In the genomic region with DNA sequence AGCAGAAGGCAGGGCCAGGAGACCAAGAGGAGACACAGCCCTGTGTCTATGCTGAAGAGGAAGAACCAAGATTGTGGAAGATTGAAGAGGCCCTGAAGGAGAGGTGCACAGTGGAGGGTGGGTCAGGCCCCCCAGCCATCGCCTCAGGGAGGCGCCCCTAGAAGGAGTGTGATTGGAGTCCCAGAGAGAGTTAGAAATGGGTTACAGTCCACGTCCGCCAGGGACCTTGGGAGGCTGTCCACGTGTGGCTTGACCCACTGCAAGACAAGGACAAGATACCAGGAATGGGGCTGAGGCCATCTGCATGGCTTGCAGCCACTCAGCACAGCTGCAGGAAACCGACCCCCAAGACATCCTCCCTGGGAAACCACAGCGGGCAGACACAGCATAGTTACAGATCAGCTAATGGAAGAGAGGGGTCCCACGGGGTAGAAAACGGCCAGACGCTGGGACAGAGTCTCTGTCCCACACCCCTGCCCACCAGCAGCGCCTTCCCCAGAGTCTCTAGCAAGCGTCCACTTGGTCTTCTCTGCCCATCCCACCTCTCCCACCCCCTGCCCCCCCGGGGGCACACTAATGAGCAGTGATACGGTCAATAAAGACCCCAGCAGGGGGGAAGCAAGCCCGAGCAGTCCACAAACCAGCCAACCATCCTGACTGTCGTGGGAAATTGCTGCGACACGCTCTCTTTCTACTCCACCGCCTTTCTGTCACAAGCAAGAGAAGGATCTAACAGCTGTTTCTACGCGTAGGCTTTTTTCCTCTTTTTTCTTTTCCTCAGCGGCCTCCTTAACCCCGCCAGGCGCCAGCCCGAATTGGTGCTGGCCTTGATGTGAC, we compare ENCODE assay signal across 17 cellular contexts.
A peak's percentile ranks its signal among the peaks of the same experiment; 100 is the strongest.
DNase-seq lines count a peak whose midpoint lies in the region; ATAC-seq and TF ChIP-seq lines count a peak whose summit lies in the region.
"Had no signal": no experiment of that assay in that cellular context is flagged by ENCODE, and none has a peak within 500 bp of the region (broad histone marks: within the 10 kb centered on the region; RNA-seq: fewer than 3 reads in every experiment).

No MANE protein-coding gene starts in this region.

- peak overlapping the region in 7 of 10 experiments; percentile 28 to 47 (median 37); a peak in 11 of 20 replicates for H3K4me3 ChIP-seq in BLaER1 treated with 17β-estradiol and CSF1 and Interleukin-3, amounts not matched to agents 10 nM and 100 nM
- H3K4me3 ChIP-seq in suprapubic skin = no peak overlapping the region
- no peak overlapping the region for H3K4me3 ChIP-seq in endodermal cell (ENCODE audit: low read length)

- peaks cover 0 to 5% (median 0%) of the 10 kb centered on the region in 11 experiments; a peak in 1 of 22 replicates for H4K20me1 ChIP-seq in BLaER1 treated with 17β-estradiol and CSF1 and Interleukin-3, amounts not matched to agents 10 nM and 100 nM

- no peak overlapping the region for H3K27ac Mint-ChIP-seq in endodermal cell
- H3K27ac Mint-ChIP-seq: B cell had no signal

- H3K4me2 ChIP-seq in BLaER1 treated with 17β-estradiol and CSF1 and Interleukin-3, amounts not matched to agents 10 nM and 100 nM = peak overlapping the region; percentile 67 to 96 (median 90)

- no peak for TF ChIP-seq EP300 in suprapubic skin (IDR thresholded peaks at IDR 0.05)

- H3K4me1 ChIP-seq in BLaER1 treated with 17β-estradiol and CSF1 and Interleukin-3, amounts not matched to agents 10 nM and 100 nM = peaks cover 22 to 84% (median 77%) of the 10 kb centered on the region in 10 experiments
- H3K4me1 ChIP-seq in suprapubic skin (peaks cover 2% of the 10 kb centered on the region), endodermal cell (ENCODE audit: control insufficient read depth, insufficient read depth, low read length) (no peaks in the 10 kb centered on the region)

- H3K9me3 Mint-ChIP-seq in endodermal cell = no peaks in the 10 kb centered on the region

- no peak for ATAC-seq in GM19324 (IDR thresholded peaks at IDR 0.05; ENCODE audit: low FRiP score, unreplicated experiment)

- 73% methylated on average over 25 of the region's 25 CpGs for WGBS in suprapubic skin
- 79 to 82% methylated on average over 12 to 25 of the region's 25 CpGs for WGBS in endodermal cell (ENCODE audit: insufficient coverage in 1 of 2, insufficient read length in 1 of 2), 2 experiments

- no peaks in the 10 kb centered on the region for H3K36me3 Mint-ChIP-seq in endodermal cell (ENCODE audit: low read depth)

- H3K36me3 ChIP-seq in BLaER1 treated with 17β-estradiol and CSF1 and Interleukin-3, amounts not matched to agents 10 nM and 100 nM = no peaks in the 10 kb centered on the region
- H3K36me3 ChIP-seq in suprapubic skin = no peaks in the 10 kb centered on the region
- no peaks in the 10 kb centered on the region for H3K36me3 ChIP-seq in endodermal cell (ENCODE audit: control insufficient read depth, insufficient read depth, low read length)

- DNase-seq in GM03348 (ENCODE audit: low spot score) (peak; percentile 5), mesenteric fat pad (ENCODE audit: low spot score) (peak; percentile 71), suprapubic skin (ENCODE audit: low spot score in 2 of 2) (peak; percentile 46 to 47), endodermal cell (no peak)
- no peak for DNase-seq in stimulated activated CD4-positive, alpha-beta T cell treated with anti-CD3 and anti-CD28 coated beads, Interleukin-15, amount 100 ng/mL, for 24 hours
- DNase-seq: NCI-H1048, NCI-H1417, NCI-H1694, NCI-H2029 treated with DMSO at 0.1 percent for 48 hours, NCI-H2227 treated with DMSO at 0.1 percent for 48 hours, NCI-H510A, NCI-H69, RPMI8226, SHP77 treated with DMSO at 0.1 percent for 48 hours had no signal

- peaks cover 0 to 10% (median 7%) of the 10 kb centered on the region in 11 experiments; a peak in 7 of 22 replicates for H3K9me3 ChIP-seq in BLaER1 treated with 17β-estradiol and CSF1 and Interleukin-3, amounts not matched to agents 10 nM and 100 nM (replicated peaks in 1 of 11)
- no peaks in the 10 kb centered on the region for H3K9me3 ChIP-seq in suprapubic skin
- H3K9me3 ChIP-seq in endodermal cell (ENCODE audit: control insufficient read depth, low read length) = no peaks in the 10 kb centered on the region

- no peak for TF ChIP-seq POLR2A in suprapubic skin (IDR thresholded peaks at IDR 0.05)

- TF ChIP-seq CTCF in suprapubic skin (IDR thresholded peaks at IDR 0.05) (no peak), endodermal cell (conservative IDR thresholded peaks at IDR 0.05) (no peak)

- peak overlapping the region in 8 of 11 experiments; percentile 6 to 76 (median 60); a peak in 13 of 22 replicates for H3K27ac ChIP-seq in BLaER1 treated with 17β-estradiol and CSF1 and Interleukin-3, amounts not matched to agents 10 nM and 100 nM
- H3K27ac ChIP-seq in suprapubic skin = no peak overlapping the region
- H3K27ac ChIP-seq in endodermal cell (ENCODE audit: low read depth, low read length) = no peak overlapping the region

- H3K27me3 Mint-ChIP-seq in endodermal cell (ENCODE audit: insufficient read depth) = peaks cover 2% of the 10 kb centered on the region

- peaks cover 0 to 9% (median 0%) of the 10 kb centered on the region in 11 experiments; a peak in 1 of 22 replicates for H3K27me3 ChIP-seq in BLaER1 treated with 17β-estradiol and CSF1 and Interleukin-3, amounts not matched to agents 10 nM and 100 nM
- H3K27me3 ChIP-seq in suprapubic skin = peaks cover 37% of the 10 kb centered on the region
- H3K27me3 ChIP-seq in endodermal cell (ENCODE audit: control insufficient read depth, insufficient read depth, low read length, poor library complexity, severe bottlenecking) = no peaks in the 10 kb centered on the region

- H3K9ac ChIP-seq in BLaER1 treated with 17β-estradiol and CSF1 and Interleukin-3, amounts not matched to agents 10 nM and 100 nM = peak overlapping the region in 6 of 11 experiments; percentile 31 to 75 (median 65); a peak in 10 of 22 replicates
- H3K9ac ChIP-seq in endodermal cell (ENCODE audit: extremely low read depth, low read length, poor library complexity, severe bottlenecking) = no peak overlapping the region

- peaks cover 19% of the 10 kb centered on the region for H3K4me1 Mint-ChIP-seq in endodermal cell
- H3K4me1 Mint-ChIP-seq: B cell had no signal

- H3K4me3 Mint-ChIP-seq in endodermal cell = no peak overlapping the region
- H3K4me3 Mint-ChIP-seq: B cell had no signal

Comparison
In these comparisons a context has a peak if more than half of its experiments do, and no peak if none do; other contexts are left out.
1. H3K27ac ChIP-seq: peak in BLaER1 treated with 17β-estradiol and CSF1 and Interleukin-3, amounts not matched to agents 10 nM and 100 nM (8 of 11); none in suprapubic skin (single experiment) and endodermal cell (single experiment).
2. H3K4me3 ChIP-seq: peak in BLaER1 treated with 17β-estradiol and CSF1 and Interleukin-3, amounts not matched to agents 10 nM and 100 nM (7 of 10); none in suprapubic skin (single experiment) and endodermal cell (single experiment).
3. DNase-seq: peak in GM03348 (single experiment), mesenteric fat pad (single experiment) and suprapubic skin (2 of 2); none in endodermal cell (single experiment) and stimulated activated CD4-positive, alpha-beta T cell treated with anti-CD3 and anti-CD28 coated beads, Interleukin-15, amount 100 ng/mL, for 24 hours (single experiment).